ENCODE assay signal across 1 cellular context in the genomic region with DNA sequence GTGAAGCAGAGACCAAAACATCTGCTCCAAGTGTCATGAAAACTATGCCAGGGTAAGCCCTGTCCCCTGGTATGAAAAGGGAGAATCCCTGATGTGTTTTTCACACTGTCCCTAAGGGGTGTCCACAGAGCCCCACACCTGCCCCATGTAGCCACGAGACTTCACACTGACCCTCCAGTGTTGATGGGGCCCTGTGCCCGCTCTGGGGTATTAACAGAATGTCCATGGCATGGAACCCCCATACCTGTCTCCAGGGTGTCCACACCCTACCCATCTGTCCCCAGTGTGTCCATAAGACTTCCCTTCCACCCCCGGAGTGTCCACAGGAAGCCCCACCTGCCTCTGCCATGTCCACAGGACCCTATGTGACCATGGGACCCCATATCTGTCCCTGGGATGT. TPM values are rescaled to one million over a fixed set of nuclear protein-coding genes. Genes with fewer than 3 reads are reported as not detected.
"Had no signal": no experiment of that assay in that cellular context is flagged by ENCODE, and none has a peak within 500 bp of the region (broad histone marks: within the 10 kb centered on the region; RNA-seq: fewer than 3 reads in every experiment).

No MANE protein-coding gene starts in this region.

RNA-seq across cellular contexts. Expression of gene UNC93B1, which starts 8.8 kb away (rescaled TPM):
- total RNA-seq: SJCRH30 had no signal
